Comparison of ENCODE assay signal across 23 cellular contexts in the genomic region with DNA sequence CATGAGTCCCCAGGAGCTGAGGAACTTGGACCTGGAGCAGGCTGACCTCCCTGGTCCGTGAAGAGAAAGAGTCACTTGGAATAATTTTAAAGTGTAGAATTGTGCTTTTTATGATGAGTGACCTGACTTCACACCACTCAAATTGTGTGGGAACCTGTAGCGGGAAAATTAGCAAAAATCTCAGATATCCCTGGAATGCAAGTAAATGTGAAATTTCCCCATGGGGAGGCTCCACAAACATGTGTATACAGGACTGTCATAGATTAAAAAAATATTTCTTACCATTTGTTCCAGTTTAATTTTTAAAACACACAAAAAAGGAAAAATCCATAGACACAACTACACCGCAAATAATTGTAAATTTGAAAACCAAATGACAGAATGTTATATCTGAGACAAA.
"Had no signal": no experiment of that assay in that cellular context is flagged by ENCODE, and none has a peak within 500 bp of the region (broad histone marks: within the 10 kb centered on the region; RNA-seq: fewer than 3 reads in every experiment).

No MANE protein-coding gene starts in this region.

- H3K36me3 Mint-ChIP-seq: activated naive CD8-positive, alpha-beta T cell treated with anti-CD3 and anti-CD28 coated beads for 36 hours; naive thymus-derived CD4-positive, alpha-beta T cell; neural progenitor cell; type B pancreatic cell had no signal

- H3K27me3 ChIP-seq: body of pancreas, hepatocyte, neural progenitor cell, spleen had no signal

- H3K9me3 ChIP-seq: body of pancreas, spleen, thoracic aorta had no signal

- H3K27me3 Mint-ChIP-seq: activated B cell treated with CpG ODN at 0.5 μM for 24 hours; activated CD4-positive, alpha-beta T cell treated with anti-CD3 and anti-CD28 coated beads for 36 hours; activated naive CD8-positive, alpha-beta T cell treated with anti-CD3 and anti-CD28 coated beads for 36 hours; naive thymus-derived CD4-positive, alpha-beta T cell; type B pancreatic cell had no signal

- H3K4me3 ChIP-seq: body of pancreas, hepatocyte, left ventricle myocardium inferior, neural progenitor cell, spleen, thoracic aorta had no signal

- H3K4me1 ChIP-seq: body of pancreas, left ventricle myocardium inferior, spleen had no signal

- H3K27ac ChIP-seq: body of pancreas, hepatocyte, left ventricle myocardium inferior, neural progenitor cell, spleen, thoracic aorta had no signal

- H3K79me2 ChIP-seq: hepatocyte had no signal

- H3K9ac ChIP-seq: neural progenitor cell had no signal

- H3K4me2 ChIP-seq: hepatocyte, neural progenitor cell had no signal

- H3K27ac Mint-ChIP-seq: activated B cell treated with CpG ODN at 0.5 μM for 24 hours; activated CD4-positive, alpha-beta T cell treated with anti-CD3 and anti-CD28 coated beads for 36 hours; activated naive CD8-positive, alpha-beta T cell treated with anti-CD3 and anti-CD28 coated beads for 36 hours; naive thymus-derived CD4-positive, alpha-beta T cell; neural progenitor cell; T-helper 1 cell treated with Interleukin-12 subunit alpha and Interleukin-12 subunit beta and Interleukin-4 antibody, amounts not matched to agents 30 μg/mL and 1 μg/mL, for 36 hours; type B pancreatic cell had no signal

- H3K36me3 ChIP-seq: left ventricle myocardium inferior, neural progenitor cell, spleen, thoracic aorta had no signal

- DNase-seq: activated B cell treated with CpG ODN at 0.5 μM for 24 hours; activated CD4-positive, alpha-beta T cell treated with anti-CD3 and anti-CD28 coated beads for 36 hours; activated CD4-positive, alpha-beta T cell treated with anti-CD3 and anti-CD28 coated beads, Interleukin-2, amount 50 U/mL, for 4 hours; activated CD8-positive, alpha-beta memory T cell treated with anti-CD3 and anti-CD28 coated beads, Interleukin-2, amount 50 U/mL, for 48 hours; activated naive CD4-positive, alpha-beta T cell treated with Interleukin-2 at 50 U/mL for 16 hours; activated naive CD8-positive, alpha-beta T cell treated with anti-CD3 and anti-CD28 coated beads for 36 hours; activated T-cell treated with anti-CD3 and anti-CD28 coated beads, Interleukin-2, amount 50 U/mL, for 4 hours; amniotic stem cell; body of pancreas; effector memory CD4-positive, alpha-beta T cell; glutamatergic neuron; left ventricle myocardium inferior; naive thymus-derived CD4-positive, alpha-beta T cell; retina; spleen; stimulated activated CD4-positive, alpha-beta T cell treated with anti-CD3 and anti-CD28 coated beads, Interleukin-4, amount 100 ng/mL, for 1 hour; stimulated activated naive CD4-positive, alpha-beta T cell; T1000 had no signal

- H3K9me3 Mint-ChIP-seq: neural progenitor cell; T-helper 1 cell treated with Interleukin-12 subunit alpha and Interleukin-12 subunit beta and Interleukin-4 antibody, amounts not matched to agents 30 μg/mL and 1 μg/mL, for 36 hours had no signal

- H3K4me1 Mint-ChIP-seq: activated B cell treated with CpG ODN at 0.5 μM for 24 hours; activated CD4-positive, alpha-beta T cell treated with anti-CD3 and anti-CD28 coated beads for 36 hours; activated naive CD8-positive, alpha-beta T cell treated with anti-CD3 and anti-CD28 coated beads for 36 hours; naive thymus-derived CD4-positive, alpha-beta T cell; neural progenitor cell had no signal

- H3K4me3 Mint-ChIP-seq: activated B cell treated with CpG ODN at 0.5 μM for 24 hours; activated CD4-positive, alpha-beta T cell treated with anti-CD3 and anti-CD28 coated beads for 36 hours; activated naive CD8-positive, alpha-beta T cell treated with anti-CD3 and anti-CD28 coated beads for 36 hours; activated T-cell treated with anti-CD3 and anti-CD28 coated beads, Interleukin-2, amount 50 U/mL, for 4 hours; naive thymus-derived CD4-positive, alpha-beta T cell; neural progenitor cell; T-helper 1 cell treated with Interleukin-12 subunit alpha and Interleukin-12 subunit beta and Interleukin-4 antibody, amounts not matched to agents 30 μg/mL and 1 μg/mL, for 36 hours; type B pancreatic cell had no signal
